ENCODE assay signal across 8 cellular contexts in genomic region chr19:5804516-5805464, GRCh38. TPM values are rescaled to one million over a fixed set of nuclear protein-coding genes. Genes with fewer than 3 reads are reported as not detected.
A peak's percentile ranks its signal among the peaks of the same experiment; 100 is the strongest.
DNase-seq lines count a peak whose midpoint lies in the region; ATAC-seq and TF ChIP-seq lines count a peak whose summit lies in the region.

TSS of gene NRTN (plus strand) at chr19:5805067. CDS start at chr19:5824166, 19,099 bp downstream.

- H3K4me1 Mint-ChIP-seq in Calu3 (ENCODE audit: low read depth, unreplicated experiment) = no peaks in the 10 kb centered on the region
- peaks cover 21% of the 10 kb centered on the region for H3K4me1 Mint-ChIP-seq in activated T-cell treated with anti-CD3 and anti-CD28 coated beads, Interleukin-2, amount 50 U/mL, for 4 hours (ENCODE audit: low read depth)

- DNase-seq in Calu3 = peak; percentile 47
- peak; percentile 47 for DNase-seq in NCI-H2171 (lab: John Stamatoyannopoulos, UW)
- DNase-seq in activated T-cell treated with anti-CD3 and anti-CD28 coated beads, Interleukin-2, amount 50 U/mL, for 4 hours = peak; percentile 53
- DNase-seq in Right ventricle myocardium superior = no peak
- DNase-seq in skeletal muscle cell (ENCODE audit: low read depth) = no peak
- no peak for DNase-seq in AML-193 (lab: John Stamatoyannopoulos, UW)
- no peak for DNase-seq in NCI-H446 treated with DMSO at 0.1 percent for 48 hours (lab: John Stamatoyannopoulos, UW)

- ATAC-seq in activated T-cell treated with anti-CD3 and anti-CD28 coated beads, Interleukin-2, amount 50 U/mL, for 4 hours = peak; percentile 6 to 22
- ATAC-seq in Right ventricle myocardium superior (ENCODE audit: poor library complexity) (peak; percentile 70), GM21786 (IDR thresholded peaks at IDR 0.05; ENCODE audit: unreplicated experiment) (no peak)

- H3K27me3 Mint-ChIP-seq in Calu3 (ENCODE audit: unreplicated experiment) = peaks cover 19% of the 10 kb centered on the region
- H3K27me3 Mint-ChIP-seq in activated T-cell treated with anti-CD3 and anti-CD28 coated beads, Interleukin-2, amount 50 U/mL, for 4 hours (ENCODE audit: low read depth) = peaks cover 24% of the 10 kb centered on the region

- H3K4me3 Mint-ChIP-seq in Calu3 (ENCODE audit: low read depth, unreplicated experiment) = peak within 1 kb of the TSS; percentile 69
- peak within 1 kb of the TSS; percentile 67 for H3K4me3 Mint-ChIP-seq in activated T-cell treated with anti-CD3 and anti-CD28 coated beads, Interleukin-2, amount 50 U/mL, for 4 hours

- no peaks in the 10 kb centered on the region for H3K9me3 Mint-ChIP-seq in Calu3 (ENCODE audit: low read depth, unreplicated experiment)
- H3K9me3 Mint-ChIP-seq in activated T-cell treated with anti-CD3 and anti-CD28 coated beads, Interleukin-2, amount 50 U/mL, for 4 hours = no peaks in the 10 kb centered on the region

- peak within 1 kb of the TSS; percentile 43 for H3K4me3 ChIP-seq in skeletal muscle cell (ENCODE audit: low read depth, low read length)

- BruUV-seq in Calu3 (replicated peaks; lab: Mats Ljungman, UMichigan) = no TSS peak

- no peak for TF ChIP-seq CTCF in Calu3 (IDR thresholded peaks at IDR 0.05; ENCODE audit: unreplicated experiment)

- intact Hi-C loops in Calu3 (cut with micrococcal nuclease; ENCODE audit: unreplicated experiment) (loop anchor here (5.0 kb wide), 1 partner anchor 88 kb away; no protein-coding TSS in a partner anchor), Right ventricle myocardium superior (cut with DNase I) (loop anchor here (5.0 kb wide), 1 partner anchor 88 kb away; no protein-coding TSS in a partner anchor)

- H3K36me3 Mint-ChIP-seq in Calu3 (ENCODE audit: insufficient read depth, unreplicated experiment) = peaks cover 16% of the 10 kb centered on the region
- no peaks in the 10 kb centered on the region for H3K36me3 Mint-ChIP-seq in activated T-cell treated with anti-CD3 and anti-CD28 coated beads, Interleukin-2, amount 50 U/mL, for 4 hours (ENCODE audit: insufficient read depth)

- CTCF ChIA-PET in Calu3 (lab: Charles Lee) = interaction anchor here (0.5 to 1.7 kb wide), 13 partner anchors 10 to 218 kb away, joined by 3 to 26 read pairs (median 4); partner anchors contain the start of genes FUT3, NDUFA11 and VMAC

- H3K27ac Mint-ChIP-seq in Calu3 (ENCODE audit: unreplicated experiment) = no peak within 1 kb of the TSS

RNA-seq across cellular contexts. Expression of gene NRTN, which starts in this region (rescaled TPM):
- total RNA-seq in Calu3 (2022) (3.9 and 5.4 TPM in 2 replicates), Right ventricle myocardium superior (20.6 TPM)
- under 1 TPM in 2 of 3 donors, not detected in 1; 0.33 to 0.47 TPM for total RNA-seq in activated T-cell treated with anti-CD3 and anti-CD28 coated beads, Interleukin-2, amount 50 U/mL, for 4 hours

Comparison
In these comparisons a context has a peak if more than half of its experiments do, and no peak if none do; other contexts are left out.
1. Peak in DNase-seq and ATAC-seq in activated T-cell treated with anti-CD3 and anti-CD28 coated beads, Interleukin-2, amount 50 U/mL, for 4 hours; RNA of the gene not detected or under 1 TPM.
2. DNase-seq: peak in Calu3 (single experiment) and NCI-H2171 (single experiment); none in Right ventricle myocardium superior (single experiment), skeletal muscle cell (single experiment), AML-193 (0 of 2) and NCI-H446 treated with DMSO at 0.1 percent for 48 hours (single experiment).